23 cellular contexts compared by ENCODE assay signal in genomic region chr11:111840143-111840542, GRCh38. TPM values are rescaled to one million over a fixed set of nuclear protein-coding genes. Genes with fewer than 3 reads are reported as not detected.
DNase-seq lines count a peak whose midpoint lies in the region; FAIRE-seq and TF ChIP-seq lines count a peak whose summit lies in the region.
"Had no signal": no experiment of that assay in that cellular context is flagged by ENCODE, and none has a peak within 500 bp of the region (broad histone marks: within the 10 kb centered on the region; RNA-seq: fewer than 3 reads in every experiment).

No MANE protein-coding gene starts in this region.

- intact Hi-C loops in activated T-helper 2 cell treated with anti-CD3 and anti-CD28 coated beads, Interferon-gamma antibody, Interleukin-2, Interleukin-4, amounts not matched to agents 10 μg/mL and 5 μg/mL and 100 μg/mL, durations not matched to agents 14 hours and 24 hours and 36 hours (cut with micrococcal nuclease), result no loop called here

- H3K27ac Mint-ChIP-seq in activated T-helper 2 cell treated with anti-CD3 and anti-CD28 coated beads, Interferon-gamma antibody, Interleukin-2, Interleukin-4, amounts not matched to agents 10 μg/mL and 5 μg/mL and 100 μg/mL, durations not matched to agents 14 hours and 24 hours and 36 hours, result no peak overlapping the region
- H3K27ac Mint-ChIP-seq: activated CD4-positive, alpha-beta memory T cell treated with anti-CD3 and anti-CD28 coated beads for 36 hours; mesothelial cell of epicardium had no signal

- H3K4me1 Mint-ChIP-seq in activated T-helper 2 cell treated with anti-CD3 and anti-CD28 coated beads, Interferon-gamma antibody, Interleukin-2, Interleukin-4, amounts not matched to agents 10 μg/mL and 5 μg/mL and 100 μg/mL, durations not matched to agents 14 hours and 24 hours and 36 hours (ENCODE audit: low read depth), result peaks cover 10% of the 10 kb centered on the region

- H3K36me3 Mint-ChIP-seq in activated T-helper 2 cell treated with anti-CD3 and anti-CD28 coated beads, Interferon-gamma antibody, Interleukin-2, Interleukin-4, amounts not matched to agents 10 μg/mL and 5 μg/mL and 100 μg/mL, durations not matched to agents 14 hours and 24 hours and 36 hours (ENCODE audit: low read depth), result peaks cover 39% of the 10 kb centered on the region

- FAIRE-seq in HTR-8/SVneo (lab: Jason Lieb, UNC) (peak; percentile 87), urothelium cell line (lab: Jason Lieb, UNC) (peak; percentile 9)
- FAIRE-seq: endothelial cell of umbilical vein, GM18507, islet of Langerhans had no signal

- TF ChIP-seq CTCF in astrocyte of the spinal cord (IDR thresholded peaks at IDR 0.05; ENCODE audit: low read depth, low read length), result no peak

- no peak overlapping the region for H3K4me3 Mint-ChIP-seq in activated T-helper 2 cell treated with anti-CD3 and anti-CD28 coated beads, Interferon-gamma antibody, Interleukin-2, Interleukin-4, amounts not matched to agents 10 μg/mL and 5 μg/mL and 100 μg/mL, durations not matched to agents 14 hours and 24 hours and 36 hours (ENCODE audit: low read depth)
- H3K4me3 Mint-ChIP-seq: activated CD4-positive, alpha-beta memory T cell treated with anti-CD3 and anti-CD28 coated beads for 36 hours; mesothelial cell of epicardium had no signal

- H3K4me3 ChIP-seq in astrocyte of the spinal cord (ENCODE audit: low read depth, low read length), result no peak overlapping the region
- H3K4me3 ChIP-seq: BLaER1, sigmoid colon, testis had no signal

- DNase-seq in HTR-8/SVneo (ENCODE audit: insufficient read length, low spot score) (no peak), astrocyte of the spinal cord (ENCODE audit: low read depth, low spot score) (peak; percentile 61), iris pigment epithelial cell (ENCODE audit: low read depth) (peak; percentile 64), urothelium cell line (ENCODE audit: low spot score) (no peak), NCI-H524 treated with DMSO at 0.1 percent for 48 hours (lab: John Stamatoyannopoulos, UW) (no peak), NCI-H1694 treated with DMSO at 0.1 percent for 48 hours (lab: John Stamatoyannopoulos, UW) (no peak)
- DNase-seq in activated T-helper 2 cell treated with anti-CD3 and anti-CD28 coated beads, Interferon-gamma antibody, Interleukin-2, Interleukin-4, amounts not matched to agents 10 μg/mL and 5 μg/mL and 100 μg/mL, durations not matched to agents 14 hours and 24 hours and 36 hours (ENCODE audit: low spot score), result no peak
- DNase-seq: activated CD4-positive, alpha-beta memory T cell treated with anti-CD3 and anti-CD28 coated beads for 36 hours; activated T-cell treated with anti-CD3 and anti-CD28 coated beads, Interleukin-2, amount 50 U/mL, for 48 hours; DMS153; KG1; NCI-H1092; NCI-H2171; sigmoid colon; stimulated activated CD4-positive, alpha-beta T cell treated with anti-CD3 and anti-CD28 coated beads, Interleukin-4, amount 100 ng/mL, for 24 hours; stimulated activated CD8-positive, alpha-beta memory T cell treated with anti-CD3 and anti-CD28 coated beads, Interleukin-4, amount 100 ng/mL, for 48 hours; SW 1271; testis had no signal

- H3K9me3 Mint-ChIP-seq in activated T-helper 2 cell treated with anti-CD3 and anti-CD28 coated beads, Interferon-gamma antibody, Interleukin-2, Interleukin-4, amounts not matched to agents 10 μg/mL and 5 μg/mL and 100 μg/mL, durations not matched to agents 14 hours and 24 hours and 36 hours, result no peaks in the 10 kb centered on the region
- H3K9me3 Mint-ChIP-seq: activated CD4-positive, alpha-beta memory T cell treated with anti-CD3 and anti-CD28 coated beads for 36 hours; mesothelial cell of epicardium had no signal

- no peaks in the 10 kb centered on the region for H3K27me3 Mint-ChIP-seq in activated T-helper 2 cell treated with anti-CD3 and anti-CD28 coated beads, Interferon-gamma antibody, Interleukin-2, Interleukin-4, amounts not matched to agents 10 μg/mL and 5 μg/mL and 100 μg/mL, durations not matched to agents 14 hours and 24 hours and 36 hours (ENCODE audit: low read depth)
- H3K27me3 Mint-ChIP-seq: activated CD4-positive, alpha-beta memory T cell treated with anti-CD3 and anti-CD28 coated beads for 36 hours had no signal

- in situ Hi-C loops in astrocyte of the spinal cord (cut with HindIII; ENCODE audit: low sequenced_read_pairs), result no loop called here

RNA-seq across cellular contexts. Expression of gene ALG9, which starts 31.2 kb away (rescaled TPM):
- total RNA-seq in activated T-helper 2 cell treated with anti-CD3 and anti-CD28 coated beads, Interferon-gamma antibody, Interleukin-2, Interleukin-4, amounts not matched to agents 10 μg/mL and 5 μg/mL and 100 μg/mL, durations not matched to agents 14 hours and 24 hours and 36 hours, result 33.4 and 39.5 TPM in 2 replicates

RNA-seq across cellular contexts. Expression of gene FDXACB1, which starts 38.8 kb away (rescaled TPM):
- total RNA-seq in activated T-helper 2 cell treated with anti-CD3 and anti-CD28 coated beads, Interferon-gamma antibody, Interleukin-2, Interleukin-4, amounts not matched to agents 10 μg/mL and 5 μg/mL and 100 μg/mL, durations not matched to agents 14 hours and 24 hours and 36 hours, result 7.4 and 8.2 TPM in 2 replicates

RNA-seq across cellular contexts. Expression of gene CFAP68, which starts 39.2 kb away (rescaled TPM):
- total RNA-seq in activated T-helper 2 cell treated with anti-CD3 and anti-CD28 coated beads, Interferon-gamma antibody, Interleukin-2, Interleukin-4, amounts not matched to agents 10 μg/mL and 5 μg/mL and 100 μg/mL, durations not matched to agents 14 hours and 24 hours and 36 hours, result 19.4 and 22.2 TPM in 2 replicates

Comparison
In these comparisons a context has a peak if more than half of its experiments do, and no peak if none do; other contexts are left out.
1. DNase-seq: peak in astrocyte of the spinal cord (single experiment) and iris pigment epithelial cell (single experiment); none in HTR-8/SVneo (single experiment), urothelium cell line (single experiment), NCI-H524 treated with DMSO at 0.1 percent for 48 hours (single experiment), activated T-helper 2 cell treated with anti-CD3 and anti-CD28 coated beads, Interferon-gamma antibody, Interleukin-2, Interleukin-4, amounts not matched to agents 10 μg/mL and 5 μg/mL and 100 μg/mL, durations not matched to agents 14 hours and 24 hours and 36 hours (single experiment) and NCI-H1694 treated with DMSO at 0.1 percent for 48 hours (single experiment).